27 cellular contexts compared by ENCODE assay signal in genomic region chr17:74999523-74999922, GRCh38.
"Had no signal": no experiment of that assay in that cellular context is flagged by ENCODE, and none has a peak within 500 bp of the region (broad histone marks: within the 10 kb centered on the region; RNA-seq: fewer than 3 reads in every experiment).

No MANE protein-coding gene starts in this region.

- H3K4me3 ChIP-seq: adrenal gland, ascending aorta, left lung, pancreas, psoas muscle, spleen, tibial nerve had no signal

- H3K9me3 Mint-ChIP-seq: activated naive CD4-positive, alpha-beta T cell treated with anti-CD3 and anti-CD28 coated beads for 36 hours; activated naive CD8-positive, alpha-beta T cell treated with anti-CD3 and anti-CD28 coated beads for 36 hours; activated T-helper 1 cell treated with anti-CD3 and anti-CD28 coated beads, Interleukin-12 subunit alpha, Interleukin-12 subunit beta, Interleukin-2, Interleukin-4 antibody, amounts not matched to agents 30 ng/mL and 10 ng/mL and 1 ng/mL, durations not matched to agents 14 hours and 24 hours and 36 hours; brain; endodermal cell; naive B cell; T-helper 2 cell treated with Interferon-gamma antibody and Interleukin-4, amounts not matched to agents 5 μg/mL and 100 μg/mL, for 36 hours had no signal

- H3K4me1 Mint-ChIP-seq: brain, endodermal cell, naive B cell had no signal

- H3K9me3 ChIP-seq: adrenal gland, ascending aorta, left lung, pancreas, psoas muscle, spleen, tibial nerve had no signal

- H3K27ac Mint-ChIP-seq: activated naive CD4-positive, alpha-beta T cell treated with anti-CD3 and anti-CD28 coated beads for 36 hours; activated naive CD8-positive, alpha-beta T cell treated with anti-CD3 and anti-CD28 coated beads for 36 hours; activated T-helper 1 cell treated with anti-CD3 and anti-CD28 coated beads, Interleukin-12 subunit alpha, Interleukin-12 subunit beta, Interleukin-2, Interleukin-4 antibody, amounts not matched to agents 30 ng/mL and 10 ng/mL and 1 ng/mL, durations not matched to agents 14 hours and 24 hours and 36 hours; brain; endodermal cell; naive B cell; T-helper 2 cell treated with Interferon-gamma antibody and Interleukin-4, amounts not matched to agents 5 μg/mL and 100 μg/mL, for 36 hours had no signal

- H3K27ac ChIP-seq: adrenal gland, ascending aorta, left lung, pancreas, psoas muscle, spleen, tibial nerve, VCaP had no signal

- H3K4me1 ChIP-seq: adrenal gland, ascending aorta, left lung, pancreas, psoas muscle, spleen, tibial nerve had no signal

- ATAC-seq: esophagus mucosa, left lung, pancreas, psoas muscle had no signal

- FAIRE-seq: pancreas had no signal

- DNase-seq: activated CD4-positive, alpha-beta T cell treated with anti-CD3 and anti-CD28 coated beads for 48 hours; activated CD4-positive, alpha-beta T cell treated with anti-CD3 and anti-CD28 coated beads, Interleukin-2, amount 50 U/mL, for 48 hours; activated CD8-positive, alpha-beta memory T cell treated with anti-CD3 and anti-CD28 coated beads, Interleukin-2, amount 50 U/mL, for 4 hours; activated effector memory CD4-positive, alpha-beta T cell treated with anti-CD3 and anti-CD28 coated beads, Interleukin-2, amount 50 U/mL, for 16 hours; activated naive CD4-positive, alpha-beta T cell treated with anti-CD3 and anti-CD28 coated beads for 36 hours; activated naive CD8-positive, alpha-beta T cell treated with anti-CD3 and anti-CD28 coated beads for 36 hours; activated T-cell treated with anti-CD3 and anti-CD28 coated beads, Interleukin-2, amount 50 U/mL, for 1 hour; adrenal gland; endodermal cell; foreskin fibroblast; head of caudate nucleus; kidney glomerular epithelial cell; left lung; naive B cell; nucleus accumbens; pancreas; spleen; stimulated activated naive CD4-positive, alpha-beta T cell; T-helper 1 cell had no signal

- H3K4me3 Mint-ChIP-seq: activated naive CD4-positive, alpha-beta T cell treated with anti-CD3 and anti-CD28 coated beads for 36 hours; activated naive CD8-positive, alpha-beta T cell treated with anti-CD3 and anti-CD28 coated beads for 36 hours; activated T-helper 1 cell treated with anti-CD3 and anti-CD28 coated beads, Interleukin-12 subunit alpha, Interleukin-12 subunit beta, Interleukin-2, Interleukin-4 antibody, amounts not matched to agents 30 ng/mL and 10 ng/mL and 1 ng/mL, durations not matched to agents 14 hours and 24 hours and 36 hours; brain; endodermal cell; T-helper 2 cell treated with Interferon-gamma antibody and Interleukin-4, amounts not matched to agents 5 μg/mL and 100 μg/mL, for 36 hours had no signal

- H3K27me3 ChIP-seq: adrenal gland, ascending aorta, left lung, pancreas, spleen, tibial nerve had no signal

- H3K27me3 Mint-ChIP-seq: activated naive CD8-positive, alpha-beta T cell treated with anti-CD3 and anti-CD28 coated beads for 36 hours; brain had no signal

- H3K36me3 Mint-ChIP-seq: activated naive CD8-positive, alpha-beta T cell treated with anti-CD3 and anti-CD28 coated beads for 36 hours; naive B cell had no signal
